1 cellular context compared by ENCODE assay signal in genomic region chr4:2516635-2517034, GRCh38.
TF ChIP-seq lines count a peak whose summit lies in the region.

No MANE protein-coding gene starts in this region.

TF ChIP-seq in WTC11, 78 proteins besides CTCF, POLR2A, EP300 and RAD21 (continued from another document):
- TF ChIP-seq, protein P1, sequence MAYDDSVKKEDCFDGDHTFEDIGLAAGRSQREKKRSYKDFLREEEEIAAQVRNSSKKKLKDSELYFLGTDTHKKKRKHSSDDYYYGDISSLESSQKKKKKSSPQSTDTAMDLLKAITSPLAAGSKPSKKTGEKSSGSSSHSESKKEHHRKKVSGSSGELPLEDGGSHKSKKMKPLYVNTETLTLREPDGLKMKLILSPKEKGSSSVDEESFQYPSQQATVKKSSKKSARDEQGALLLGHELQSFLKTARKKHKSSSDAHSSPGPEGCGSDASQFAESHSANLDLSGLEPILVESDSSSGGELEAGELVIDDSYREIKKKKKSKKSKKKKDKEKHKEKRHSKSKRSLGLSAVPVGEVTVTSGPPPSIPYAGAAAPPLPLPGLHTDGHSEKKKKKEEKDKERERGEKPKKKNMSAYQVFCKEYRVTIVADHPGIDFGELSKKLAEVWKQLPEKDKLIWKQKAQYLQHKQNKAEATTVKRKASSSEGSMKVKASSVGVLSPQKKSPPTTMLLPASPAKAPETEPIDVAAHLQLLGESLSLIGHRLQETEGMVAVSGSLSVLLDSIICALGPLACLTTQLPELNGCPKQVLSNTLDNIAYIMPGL (CRISPR knock-in tag; IDR thresholded peaks at IDR 0.05): no peak
- TF ChIP-seq, protein P2, sequence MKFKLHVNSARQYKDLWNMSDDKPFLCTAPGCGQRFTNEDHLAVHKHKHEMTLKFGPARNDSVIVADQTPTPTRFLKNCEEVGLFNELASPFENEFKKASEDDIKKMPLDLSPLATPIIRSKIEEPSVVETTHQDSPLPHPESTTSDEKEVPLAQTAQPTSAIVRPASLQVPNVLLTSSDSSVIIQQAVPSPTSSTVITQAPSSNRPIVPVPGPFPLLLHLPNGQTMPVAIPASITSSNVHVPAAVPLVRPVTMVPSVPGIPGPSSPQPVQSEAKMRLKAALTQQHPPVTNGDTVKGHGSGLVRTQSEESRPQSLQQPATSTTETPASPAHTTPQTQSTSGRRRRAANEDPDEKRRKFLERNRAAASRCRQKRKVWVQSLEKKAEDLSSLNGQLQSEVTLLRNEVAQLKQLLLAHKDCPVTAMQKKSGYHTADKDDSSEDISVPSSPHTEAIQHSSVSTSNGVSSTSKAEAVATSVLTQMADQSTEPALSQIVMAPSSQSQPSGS (CRISPR knock-in tag; IDR thresholded peaks at IDR 0.05; ENCODE audit: borderline replicate concordance, low read depth): no peak
- TF ChIP-seq ETV6 (CRISPR knock-in tag; IDR thresholded peaks at IDR 0.05): no peak
